Comparison of ENCODE assay signal across 36 cellular contexts in the genomic region with DNA sequence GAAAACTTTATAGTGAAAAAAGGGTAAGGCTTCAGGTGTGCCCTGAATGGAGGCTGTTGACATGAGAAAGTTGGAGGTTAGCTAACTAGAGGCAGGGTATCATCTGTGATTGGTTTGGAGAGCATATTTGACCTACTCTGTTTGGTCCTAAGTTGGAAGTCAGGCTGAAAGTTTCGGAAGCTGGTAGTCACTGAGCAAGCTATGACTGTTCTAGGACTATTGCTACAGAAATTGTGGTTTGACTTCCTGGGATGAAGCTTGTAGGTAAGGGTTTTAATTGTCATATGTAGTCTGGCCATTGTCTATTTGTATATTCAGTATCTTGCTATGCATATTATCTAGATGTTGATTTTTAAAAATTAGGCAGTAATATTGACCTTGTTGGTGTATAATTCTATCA.
"Had no signal": no experiment of that assay in that cellular context is flagged by ENCODE, and none has a peak within 500 bp of the region (broad histone marks: within the 10 kb centered on the region; RNA-seq: fewer than 3 reads in every experiment).

No MANE protein-coding gene starts in this region.

- H3K9ac ChIP-seq: KMS-11 had no signal

- H3K27me3 ChIP-seq: MG63 had no signal

- H3K27ac ChIP-seq: KMS-11 had no signal

- H3K4me2 ChIP-seq: KMS-11 had no signal

- DNase-seq: Karpas-422, Kasumi-1, KG1, MG63, MM.1S, MV-4-11, NCI-H1048, NCI-H1092, NCI-H1092 treated with DMSO at 0.1 percent for 48 hours, NCI-H1105, NCI-H1105 treated with DMSO at 0.1 percent for 48 hours, NCI-H1417, NCI-H1417 treated with DMSO at 0.1 percent for 48 hours, NCI-H1436, NCI-H1436 treated with DMSO at 0.1 percent for 48 hours, NCI-H146, NCI-H1694, NCI-H1694 treated with DMSO at 0.1 percent for 48 hours, NCI-H187, NCI-H187 treated with DMSO at 0.1 percent for 48 hours, NCI-H1930, NCI-H2029, NCI-H2029 treated with DMSO at 0.1 percent for 48 hours, NCI-H2081, NCI-H2081 treated with DMSO at 0.1 percent for 48 hours, NCI-H2107, NCI-H2171, NCI-H2171 treated with DMSO at 0.1 percent for 48 hours, NCI-H2227 treated with DMSO at 0.1 percent for 48 hours, NCI-H226, NCI-H345, NCI-H446, NCI-H446 treated with DMSO at 0.1 percent for 48 hours, NCI-H510A, NCI-H510A treated with DMSO at 0.1 percent for 48 hours had no signal

- H3K9me3 ChIP-seq: MG63 had no signal

- H3K36me3 ChIP-seq: MG63 had no signal

- H3K4me3 ChIP-seq: MG63 had no signal
